Comparison of ENCODE assay signal across 8 cellular contexts in genomic region chr18:23703057-23703986, GRCh38. TPM values are rescaled to one million over a fixed set of nuclear protein-coding genes. Genes with fewer than 3 reads are reported as not detected.
DNase-seq lines count a peak whose midpoint lies in the region; ATAC-seq and TF ChIP-seq lines count a peak whose summit lies in the region.

No MANE protein-coding gene starts in this region.

- peak; percentile 83 for ATAC-seq in left ventricle myocardium superior
- peak; percentile 81 for ATAC-seq in stimulated activated naive CD8-positive, alpha-beta T cell treated with anti-CD3 and anti-CD28 coated beads, Interleukin-15, amount 100 ng/mL, for 72 hours

- H3K27ac ChIP-seq in MM.1S (ENCODE audit: low read length) = no peak overlapping the region

- H2AFZ ChIP-seq in MM.1S (ENCODE audit: low read length) = no peak overlapping the region

- H3K4me1 ChIP-seq in MM.1S (ENCODE audit: low read length) = peaks cover 7% of the 10 kb centered on the region; the same call in 1 of the 2 replicates

- peaks cover 21% of the 10 kb centered on the region for H3K27me3 Mint-ChIP-seq in stimulated activated naive CD8-positive, alpha-beta T cell treated with anti-CD3 and anti-CD28 coated beads, Interleukin-15, amount 100 ng/mL, for 72 hours

- no peaks in the 10 kb centered on the region for H3F3A ChIP-seq in MM.1S (ENCODE audit: insufficient read depth, low read length)

- intact Hi-C loops in left ventricle myocardium superior (cut with micrococcal nuclease) = loop anchor here (5.0 kb wide), 1 partner anchor 81 kb away; no protein-coding TSS in a partner anchor

- no peaks in the 10 kb centered on the region for H3K9me3 Mint-ChIP-seq in stimulated activated naive CD8-positive, alpha-beta T cell treated with anti-CD3 and anti-CD28 coated beads, Interleukin-15, amount 100 ng/mL, for 72 hours

- POLR2A ChIA-PET in AG04449 (lab: Yijun Ruan, JAX) = no interaction called here

- H4K20me1 ChIP-seq in MM.1S (ENCODE audit: insufficient read depth, low read length) = no peaks in the 10 kb centered on the region

- no peak overlapping the region for H3K27ac Mint-ChIP-seq in stimulated activated naive CD8-positive, alpha-beta T cell treated with anti-CD3 and anti-CD28 coated beads, Interleukin-15, amount 100 ng/mL, for 72 hours

- DNase-seq in AG04449 (ENCODE audit: low read depth, low spot score) = no peak
- peak; percentile 24 for DNase-seq in ELF-1 (ENCODE audit: low read depth, low spot score)
- no peak for DNase-seq in MM.1S
- peak; percentile 26 for DNase-seq in activated CD4-positive, alpha-beta T cell treated with anti-CD3 and anti-CD28 coated beads for 48 hours
- no peak for DNase-seq in left ventricle myocardium superior
- DNase-seq in stimulated activated naive CD8-positive, alpha-beta T cell treated with anti-CD3 and anti-CD28 coated beads, Interleukin-15, amount 100 ng/mL, for 72 hours = no peak
- DNase-seq in stimulated activated CD8-positive, alpha-beta memory T cell treated with anti-CD3 and anti-CD28 coated beads, Interleukin-4, amount 100 ng/mL, for 48 hours = no peak
- DNase-seq in HK-2 (ENCODE audit: unreplicated experiment) = no peak

- no peak overlapping the region for H3K4me3 Mint-ChIP-seq in stimulated activated naive CD8-positive, alpha-beta T cell treated with anti-CD3 and anti-CD28 coated beads, Interleukin-15, amount 100 ng/mL, for 72 hours

- TF ChIP-seq CTCF in AG04449 (IDR thresholded peaks at IDR 0.05; ENCODE audit: insufficient read depth, low read length, missing control alignments) (peak; percentile 43), MM.1S (IDR thresholded peaks at IDR 0.05; ENCODE audit: low read length) (peak; percentile 32; the same call in 1 of the 2 replicates)

- H3K9me2 ChIP-seq in MM.1S (replicated peaks; ENCODE audit: insufficient read depth, low read length) = no peaks in the 10 kb centered on the region

- H3K4me1 Mint-ChIP-seq in stimulated activated naive CD8-positive, alpha-beta T cell treated with anti-CD3 and anti-CD28 coated beads, Interleukin-15, amount 100 ng/mL, for 72 hours = peaks cover 7% of the 10 kb centered on the region

- no peaks in the 10 kb centered on the region for H3K9me3 ChIP-seq in MM.1S (replicated peaks; ENCODE audit: insufficient read depth, low read length)

- CTCF ChIA-PET in AG04449 (lab: Yijun Ruan, JAX) = interaction anchor here (0.6 to 8.0 kb wide), 56 partner anchors 8 to 905 kb away, joined by 3 to 230 read pairs (median 6); partner anchors contain the start of genes LAMA3 and NPC1

- H3K36me3 ChIP-seq in MM.1S (replicated peaks; ENCODE audit: insufficient read depth, low read length) = no peaks in the 10 kb centered on the region

- no peaks in the 10 kb centered on the region for H3K79me2 ChIP-seq in MM.1S (ENCODE audit: low read length)

- no peak overlapping the region for H3K9ac ChIP-seq in MM.1S (ENCODE audit: low read length)

- no peaks in the 10 kb centered on the region for H3K27me3 ChIP-seq in MM.1S (replicated peaks; ENCODE audit: insufficient read depth, low read length)

- H3K4me3 ChIP-seq in AG04449 (ENCODE audit: low read depth, low read length) = no peak overlapping the region
- no peak overlapping the region for H3K4me3 ChIP-seq in MM.1S (ENCODE audit: low read length)

- H3K4me2 ChIP-seq in MM.1S (ENCODE audit: low read depth, low read length) = no peak overlapping the region

RNA-seq across cellular contexts. Expression of gene LAMA3, which starts 14.1 kb away (rescaled TPM):
- 3.4 TPM for total RNA-seq in left ventricle myocardium superior

RNA-seq across cellular contexts. Expression of gene ANKRD29, which starts 40.6 kb away (rescaled TPM):
- 9.8 TPM for total RNA-seq in left ventricle myocardium superior

Comparison
In these comparisons a context has a peak if more than half of its experiments do, and no peak if none do; other contexts are left out.
1. DNase-seq: peak in ELF-1 (single experiment) and activated CD4-positive, alpha-beta T cell treated with anti-CD3 and anti-CD28 coated beads for 48 hours (single experiment); none in AG04449 (single experiment), MM.1S (single experiment), left ventricle myocardium superior (single experiment), stimulated activated naive CD8-positive, alpha-beta T cell treated with anti-CD3 and anti-CD28 coated beads, Interleukin-15, amount 100 ng/mL, for 72 hours (0 of 2), stimulated activated CD8-positive, alpha-beta memory T cell treated with anti-CD3 and anti-CD28 coated beads, Interleukin-4, amount 100 ng/mL, for 48 hours (single experiment) and HK-2 (single experiment).